12 cellular contexts compared by ENCODE assay signal in the genomic region with DNA sequence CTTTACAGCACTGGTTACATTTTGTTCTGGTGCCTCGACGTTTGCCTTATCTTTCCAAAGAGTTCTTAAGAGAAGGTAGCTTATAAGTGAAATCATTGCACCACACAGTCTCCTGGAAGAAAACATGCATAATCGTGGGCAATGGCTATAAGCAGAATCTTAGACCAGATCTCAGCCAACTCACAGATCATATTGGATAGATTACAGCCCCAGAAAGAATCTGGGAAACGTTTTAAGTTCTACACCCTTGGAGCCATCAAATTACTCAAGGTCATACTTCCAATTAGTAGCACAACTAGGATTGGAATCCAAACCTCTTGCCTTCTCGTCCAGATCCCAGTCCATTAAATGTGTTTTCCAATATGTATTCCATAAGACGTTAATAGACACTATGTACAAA. TPM values are rescaled to one million over a fixed set of nuclear protein-coding genes. Genes with fewer than 3 reads are reported as not detected.
DNase-seq lines count a peak whose midpoint lies in the region; ATAC-seq and TF ChIP-seq lines count a peak whose summit lies in the region.
"Had no signal": no experiment of that assay in that cellular context is flagged by ENCODE, and none has a peak within 500 bp of the region (broad histone marks: within the 10 kb centered on the region; RNA-seq: fewer than 3 reads in every experiment).

No MANE protein-coding gene starts in this region.

- POLR2A ChIA-PET in CD4-positive, alpha-beta memory T cell (lab: Charles Lee; ENCODE audit: partially characterized antibody) = interaction anchor here (1.1 to 6.8 kb wide), 3 partner anchors 10 to 59 kb away, joined by 7 to 214 read pairs (median 91); partner anchors contain the start of gene PDCD4
- POLR2A ChIA-PET in RWPE1 (lab: Yijun Ruan, JAX; ENCODE audit: low non-redundant PET) = interaction anchor here (1.0 kb wide), 1 partner anchor 9 kb away, joined by 4 read pairs; the partner anchor contains the start of gene PDCD4

- H3K36me3 Mint-ChIP-seq in CD4-positive, alpha-beta memory T cell = no peaks in the 10 kb centered on the region

- CTCF ChIA-PET in CD4-positive, alpha-beta memory T cell (lab: Charles Lee; ENCODE audit: partially characterized antibody) = interaction anchor here (1.0 to 1.3 kb wide), 3 partner anchors 8 to 60 kb away, joined by 3 read pairs; partner anchors contain the start of gene PDCD4
- CTCF ChIA-PET in RWPE1 (lab: Yijun Ruan, JAX) (no interaction called here), mammary epithelial cell (lab: Charles Lee; ENCODE audit: low non-redundant PET) (no interaction called here)

- H3K4me1 Mint-ChIP-seq in CD4-positive, alpha-beta memory T cell = peaks cover 70 to 100% (median 88%) of the 10 kb centered on the region in 4 donors

- intact Hi-C loops in CD4-positive, alpha-beta memory T cell (cut with micrococcal nuclease) = loop anchor here (5.0 kb wide), 1 partner anchor 361 kb away; no protein-coding TSS in a partner anchor
- intact Hi-C loops in mammary epithelial cell (cut with micrococcal nuclease) = loop anchor here (1.0 kb wide), 1 partner anchor 11 kb away; no protein-coding TSS in a partner anchor
- intact Hi-C loops in lower leg skin (cut with DNase I; ENCODE audit: low total_unique reads) = no loop called here

- no peaks in the 10 kb centered on the region for H3K27me3 Mint-ChIP-seq in CD4-positive, alpha-beta memory T cell

- peak overlapping the region; percentile 27 for H3K4me2 ChIP-seq in mammary epithelial cell (ENCODE audit: insufficient read depth, low read depth, low read length)

- H3K4me3 Mint-ChIP-seq in CD4-positive, alpha-beta memory T cell = peak overlapping the region in 4 of 8 donors; percentile 3 to 91 (median 24)

- no peak for TF ChIP-seq POLR2A in lower leg skin (IDR thresholded peaks at IDR 0.05)

- no peaks in the 10 kb centered on the region for H4K20me1 ChIP-seq in mammary epithelial cell (ENCODE audit: insufficient read depth, low read length)

- no peak overlapping the region for H3K4me3 ChIP-seq in CD4-positive, alpha-beta memory T cell (ENCODE audit: low read length in 2 of 2)
- no peak overlapping the region for H3K4me3 ChIP-seq in mammary epithelial cell (replicated peaks in 1 of 3; ENCODE audit: insufficient read depth in 1 of 3, low read depth in 2 of 3, low read length in 3 of 3)
- peak overlapping the region; percentile 10 to 25 for H3K4me3 ChIP-seq in neutrophil (ENCODE audit: low read depth in 1 of 2, low read length in 1 of 2)
- no peak overlapping the region for H3K4me3 ChIP-seq in lower leg skin (ENCODE audit: low read depth, poor library complexity, severe bottlenecking)

- H3K79me2 ChIP-seq in mammary epithelial cell (ENCODE audit: insufficient read depth, low read length) = no peaks in the 10 kb centered on the region

- dilution Hi-C loops in mammary epithelial cell (cut with HindIII; ENCODE audit: low sequenced_read_pairs) = loop anchor here (25.0 kb wide), 1 partner anchor 526 kb away; no protein-coding TSS in a partner anchor

- H3K27ac Mint-ChIP-seq in CD4-positive, alpha-beta memory T cell = peak overlapping the region; percentile 52 to 100 (median 97)

- H3K36me3 ChIP-seq in CD4-positive, alpha-beta memory T cell (ENCODE audit: insufficient read depth, low read length) = no peaks in the 10 kb centered on the region
- H3K36me3 ChIP-seq in mammary epithelial cell (ENCODE audit: insufficient read depth, low read length) (no peaks in the 10 kb centered on the region), neutrophil (no peaks in the 10 kb centered on the region)

- H3K27ac ChIP-seq in CD4-positive, alpha-beta memory T cell (ENCODE audit: low read depth, low read length) = peak overlapping the region; percentile 98
- H3K27ac ChIP-seq in RWPE1 (peak overlapping the region; percentile 76), mammary epithelial cell (ENCODE audit: insufficient read depth, low read depth, low read length) (peak overlapping the region; percentile 78), neutrophil (peak overlapping the region; percentile 99)
- H3K27ac ChIP-seq: C4-2B had no signal

- H3K9ac ChIP-seq in mammary epithelial cell (ENCODE audit: insufficient read depth, low read length) = no peak overlapping the region

- H2AFZ ChIP-seq in mammary epithelial cell (ENCODE audit: low read depth, low read length) = no peak overlapping the region

- TSS peak; percentile 90 for BruUV-seq in mammary epithelial cell (replicated peaks; lab: Mats Ljungman, UMichigan)

- DNase-seq in CD4-positive, alpha-beta memory T cell = no peak
- DNase-seq in RWPE1 (ENCODE audit: low spot score) (no peak), mammary epithelial cell (no peak), lower leg skin (ENCODE audit: low spot score in 2 of 2) (no peak), NCI-H1092 treated with DMSO at 0.1 percent for 48 hours (lab: John Stamatoyannopoulos, UW) (no peak), NCI-H510A treated with DMSO at 0.1 percent for 48 hours (lab: John Stamatoyannopoulos, UW) (no peak)
- DNase-seq: kidney, NCI-H1417 treated with DMSO at 0.1 percent for 48 hours, SW 1271 had no signal

- no peaks in the 10 kb centered on the region for H3K9me3 ChIP-seq in CD4-positive, alpha-beta memory T cell (ENCODE audit: control insufficient read depth in 1 of 2, low read length in 2 of 2)
- no peaks in the 10 kb centered on the region for H3K9me3 ChIP-seq in mammary epithelial cell (replicated peaks; ENCODE audit: insufficient read depth, low read length)
- H3K9me3 ChIP-seq in neutrophil = no peaks in the 10 kb centered on the region

- in situ Hi-C loops in mammary epithelial cell (cut with MboI; ENCODE audit: low sequenced_read_pairs in 2 of 2) = loop anchor here in 1 of 2 donors (25.0 kb wide), 1 partner anchor 551 kb away; the partner anchor contains the start of gene SMNDC1

- no peak for ATAC-seq in HG02610 (IDR thresholded peaks at IDR 0.05; ENCODE audit: unreplicated experiment)

- H3K27me3 ChIP-seq in CD4-positive, alpha-beta memory T cell (ENCODE audit: insufficient read depth, low read length) = no peaks in the 10 kb centered on the region
- no peaks in the 10 kb centered on the region for H3K27me3 ChIP-seq in mammary epithelial cell (ENCODE audit: insufficient read depth, low read length)
- no peaks in the 10 kb centered on the region for H3K27me3 ChIP-seq in neutrophil

- TF ChIP-seq CTCF in RWPE1 (conservative IDR thresholded peaks at IDR 0.05; ENCODE audit: low read depth) (no peak), mammary epithelial cell (conservative IDR thresholded peaks at IDR 0.05 in 1 of 2, IDR thresholded peaks at IDR 0.05 in 1 of 2; ENCODE audit: extremely low read depth in 1 of 2, insufficient read depth in 1 of 2, low read depth in 1 of 2, low read length in 2 of 2) (no peak), neutrophil (IDR thresholded peaks at IDR 0.05) (no peak), lower leg skin (IDR thresholded peaks at IDR 0.05) (no peak)

- peaks cover 99% of the 10 kb centered on the region for H3K4me1 ChIP-seq in CD4-positive, alpha-beta memory T cell (ENCODE audit: insufficient read depth, low read length)
- H3K4me1 ChIP-seq in mammary epithelial cell (ENCODE audit: insufficient read depth, low read length) (peaks cover 46% of the 10 kb centered on the region), neutrophil (ENCODE audit: control insufficient read depth in 1 of 2, insufficient read depth in 1 of 2, low read depth in 1 of 2, low read length in 1 of 2) (peaks cover 96 to 100% of the 10 kb centered on the region in 2 experiments)

- no peaks in the 10 kb centered on the region for H3K9me3 Mint-ChIP-seq in CD4-positive, alpha-beta memory T cell

- 85% methylated on average over 6 of the region's 6 CpGs for WGBS in mammary epithelial cell (ENCODE audit: low coverage, missing lambda C conversion rate)
- WGBS in lower leg skin, 2 donors = 51 to 56% methylated on average over 6 of the region's 6 CpGs

RNA-seq across cellular contexts. Expression of gene PDCD4, which starts 8.8 kb away (rescaled TPM):
- total RNA-seq in CD4-positive, alpha-beta memory T cell = 100 to 1,000 TPM; 358 to 376 TPM
- polyA plus RNA-seq in CD4-positive, alpha-beta memory T cell = 100 to 1,000 TPM; 329 to 494 TPM
- total RNA-seq in mammary epithelial cell (100 to 1,000 TPM; 123 to 133 TPM), lower leg skin (100 to 1,000 TPM; 230 to 445 (median 330) TPM)
- 47.0 TPM for polyA plus RNA-seq in mammary epithelial cell
- polyA minus RNA-seq in mammary epithelial cell = 80.5 TPM

RNA-seq across cellular contexts. Expression of gene BBIP1, which starts 56.0 kb away (rescaled TPM):
- 10 to 100 TPM; 42.9 to 46.8 TPM for total RNA-seq in CD4-positive, alpha-beta memory T cell
- polyA plus RNA-seq in CD4-positive, alpha-beta memory T cell = 10 to 100 TPM; 24.4 to 28.5 TPM
- total RNA-seq in mammary epithelial cell = 10 to 100 TPM in 1 of 2 donors, 1 to 10 TPM in 1; 9.3 to 25.0 TPM
- polyA plus RNA-seq in mammary epithelial cell = 10.1 TPM
- polyA minus RNA-seq in mammary epithelial cell = not detected
- total RNA-seq in lower leg skin = 10 to 100 TPM in 1 of 4 donors, 1 to 10 TPM in 3; 6.0 to 10.3 (median 8.9) TPM

RNA-seq across cellular contexts. Expression of gene SHOC2, which starts 56.4 kb away (rescaled TPM):
- 10 to 100 TPM; 67.9 to 69.4 TPM for total RNA-seq in CD4-positive, alpha-beta memory T cell
- 10 to 100 TPM; 49.8 to 61.3 TPM for polyA plus RNA-seq in CD4-positive, alpha-beta memory T cell
- total RNA-seq in mammary epithelial cell (10 to 100 TPM; 51.1 to 59.0 TPM), lower leg skin (10 to 100 TPM; 28.4 to 41.9 (median 36.2) TPM)
- polyA plus RNA-seq in mammary epithelial cell = 11.9 TPM
- polyA minus RNA-seq in mammary epithelial cell = 27.4 TPM

Comparison
In these comparisons a context has a peak if more than half of its experiments do, and no peak if none do; other contexts are left out.
1. H3K4me3 ChIP-seq: peak in neutrophil (2 of 2); none in CD4-positive, alpha-beta memory T cell (0 of 2), mammary epithelial cell (0 of 3) and lower leg skin (single experiment).
2. Peak in every context shown above with its lines, with median percentiles within 50 percentile points of each other: H3K27ac ChIP-seq.